Comparison of ENCODE assay signal across 28 cellular contexts in genomic region chr4:909131-909571, GRCh38.
"Had no signal": no experiment of that assay in that cellular context is flagged by ENCODE, and none has a peak within 500 bp of the region (broad histone marks: within the 10 kb centered on the region; RNA-seq: fewer than 3 reads in every experiment).

No MANE protein-coding gene starts in this region.

- H3K27ac ChIP-seq: adrenal gland, SJSA1 had no signal

- H3K4me1 Mint-ChIP-seq: activated naive CD4-positive, alpha-beta T cell treated with anti-CD3 and anti-CD28 coated beads, Interleukin-2, amount 10 ng/mL, durations not matched to agents 7 days and 5 days had no signal

- H3K36me3 ChIP-seq: MG63, SJSA1 had no signal

- H3K4me3 Mint-ChIP-seq: activated CD4-positive, alpha-beta memory T cell treated with anti-CD3 and anti-CD28 coated beads for 36 hours; activated CD4-positive, alpha-beta T cell treated with anti-CD3 and anti-CD28 coated beads, Interleukin-2, amount 10 ng/mL, durations not matched to agents 7 days and 5 days; activated naive CD4-positive, alpha-beta T cell treated with anti-CD3 and anti-CD28 coated beads, Interleukin-2, amount 10 ng/mL, durations not matched to agents 7 days and 5 days; activated naive CD8-positive, alpha-beta T cell treated with anti-CD3 and anti-CD28 coated beads, Interleukin-2, amount 10 ng/mL, durations not matched to agents 7 days and 5 days; activated T-cell treated with anti-CD3 and anti-CD28 coated beads, Interleukin-2, amount 50 U/mL, for 4 hours; WTC11 had no signal

- DNase-seq: activated CD4-positive, alpha-beta memory T cell treated with anti-CD3 and anti-CD28 coated beads for 36 hours; activated CD4-positive, alpha-beta T cell treated with anti-CD3 and anti-CD28 coated beads for 1 hour; activated CD4-positive, alpha-beta T cell treated with anti-CD3 and anti-CD28 coated beads, Interleukin-2, amount 10 ng/mL, durations not matched to agents 7 days and 5 days; activated CD8-positive, alpha-beta memory T cell treated with anti-CD3 and anti-CD28 coated beads for 24 hours; activated gamma-delta T cell; activated naive CD4-positive, alpha-beta T cell treated with anti-CD3 and anti-CD28 coated beads, Interleukin-2, amount 10 ng/mL, durations not matched to agents 7 days and 5 days; activated naive CD8-positive, alpha-beta T cell treated with anti-CD3 and anti-CD28 coated beads, Interleukin-2, amount 10 ng/mL, durations not matched to agents 7 days and 5 days; activated T-cell treated with anti-CD3 and anti-CD28 coated beads, Interleukin-2, amount 50 U/mL, for 4 hours; adrenal gland; anterior cingulate cortex; MG63; MV-4-11; NCI-H1105; NCI-H1436; NCI-H1694 treated with DMSO at 0.1 percent for 48 hours; NCI-H2029 treated with DMSO at 0.1 percent for 48 hours; NCI-H510A treated with DMSO at 0.1 percent for 48 hours; NCI-H69; NK-92 treated with Interleukin-12 subunit alpha and Interleukin-12 subunit beta, amount 100 ng/mL, for 24 hours; OCI-M1; RPMI8226; SHP77; SW 1271 had no signal

- H3K4me1 ChIP-seq: adrenal gland, SJSA1 had no signal

- H3K27me3 ChIP-seq: adrenal gland, MG63, SJSA1 had no signal

- ATAC-seq: activated T-cell treated with anti-CD3 and anti-CD28 coated beads, Interleukin-2, amount 50 U/mL, for 4 hours; HepG2; Panc1; SK-N-SH treated with all-trans-retinoic acid at 6 μM for 48 hours; WTC11 had no signal

- H3K9me3 ChIP-seq: adrenal gland, MG63, SJSA1 had no signal

- H3K9me3 Mint-ChIP-seq: activated CD4-positive, alpha-beta memory T cell treated with anti-CD3 and anti-CD28 coated beads for 36 hours; activated T-cell treated with anti-CD3 and anti-CD28 coated beads, Interleukin-2, amount 50 U/mL, for 4 hours had no signal

- H3K27ac Mint-ChIP-seq: activated CD4-positive, alpha-beta memory T cell treated with anti-CD3 and anti-CD28 coated beads for 36 hours; activated CD4-positive, alpha-beta T cell treated with anti-CD3 and anti-CD28 coated beads, Interleukin-2, amount 10 ng/mL, durations not matched to agents 7 days and 5 days; activated naive CD4-positive, alpha-beta T cell treated with anti-CD3 and anti-CD28 coated beads, Interleukin-2, amount 10 ng/mL, durations not matched to agents 7 days and 5 days; activated naive CD8-positive, alpha-beta T cell treated with anti-CD3 and anti-CD28 coated beads, Interleukin-2, amount 10 ng/mL, durations not matched to agents 7 days and 5 days; WTC11 had no signal

- H3K27me3 Mint-ChIP-seq: activated CD4-positive, alpha-beta memory T cell treated with anti-CD3 and anti-CD28 coated beads for 36 hours; activated CD4-positive, alpha-beta T cell treated with anti-CD3 and anti-CD28 coated beads, Interleukin-2, amount 10 ng/mL, durations not matched to agents 7 days and 5 days; activated naive CD4-positive, alpha-beta T cell treated with anti-CD3 and anti-CD28 coated beads, Interleukin-2, amount 10 ng/mL, durations not matched to agents 7 days and 5 days; activated naive CD8-positive, alpha-beta T cell treated with anti-CD3 and anti-CD28 coated beads, Interleukin-2, amount 10 ng/mL, durations not matched to agents 7 days and 5 days had no signal

- H3K4me3 ChIP-seq: adrenal gland, MG63, SJSA1 had no signal
